Comparison of ENCODE assay signal across 11 cellular contexts in the genomic region with DNA sequence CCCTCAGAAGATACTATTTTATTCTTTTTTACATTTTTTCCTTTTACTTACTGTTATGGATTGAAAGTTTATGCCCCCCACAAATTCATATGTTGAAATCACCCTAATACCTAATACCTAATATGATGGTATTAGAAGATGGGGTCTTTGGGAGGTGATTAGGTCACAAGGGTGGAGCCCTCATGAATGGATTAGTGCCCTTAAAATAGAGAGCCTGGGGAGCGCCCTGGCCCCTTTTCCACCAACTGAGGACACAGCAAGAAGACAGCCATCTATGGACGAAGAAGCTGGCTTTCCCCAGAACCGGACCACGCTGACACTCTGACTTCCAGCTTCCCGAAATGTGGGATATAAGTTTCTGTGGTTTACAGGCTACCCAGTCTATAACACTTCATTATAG. TPM values are rescaled to one million over a fixed set of nuclear protein-coding genes. Genes with fewer than 3 reads are reported as not detected.
DNase-seq lines count a peak whose midpoint lies in the region; ATAC-seq and TF ChIP-seq lines count a peak whose summit lies in the region.
"Had no signal": no experiment of that assay in that cellular context is flagged by ENCODE, and none has a peak within 500 bp of the region (broad histone marks: within the 10 kb centered on the region; RNA-seq: fewer than 3 reads in every experiment).

No MANE protein-coding gene starts in this region.

- peak overlapping the region; percentile 55; the same call in 1 of the 3 replicates for H2BK15ac ChIP-seq in IMR-90 (ENCODE audit: low read depth, low read length)

- H3K4me2 ChIP-seq in IMR-90 (ENCODE audit: low read depth, low read length) (no peak overlapping the region), smooth muscle cell (peak overlapping the region; percentile 28), GM23248 (ENCODE audit: unreplicated experiment) (no peak overlapping the region)
- H3K4me2 ChIP-seq: BLaER1 treated with 17β-estradiol and CSF1 and Interleukin-3, amounts not matched to agents 10 nM and 100 nM had no signal

- H4K91ac ChIP-seq in IMR-90 (ENCODE audit: insufficient read depth, low read depth, low read length): peak overlapping the region; percentile 40; the same call in 1 of the 2 replicates

- H3K9ac ChIP-seq in IMR-90 (ENCODE audit: low read depth, low read length): no peak overlapping the region
- no peak overlapping the region for H3K9ac ChIP-seq in smooth muscle cell (ENCODE audit: low read depth)
- no peak overlapping the region for H3K9ac ChIP-seq in GM23248
- H3K9ac ChIP-seq: BLaER1 treated with 17β-estradiol and CSF1 and Interleukin-3, amounts not matched to agents 10 nM and 100 nM had no signal

- intact Hi-C loops in Calu3 (cut with micrococcal nuclease; ENCODE audit: unreplicated experiment) (loop anchor here (5.0 kb wide), 1 partner anchor 55 kb away; no protein-coding TSS in a partner anchor), IMR-90 (cut with micrococcal nuclease) (no loop called here)

- no peak overlapping the region for H3K4me3 ChIP-seq in IMR-90 (ENCODE audit: insufficient read depth, low read depth, low read length)
- no peak overlapping the region for H3K4me3 ChIP-seq in SJSA1
- H3K4me3 ChIP-seq in smooth muscle cell: no peak overlapping the region
- H3K4me3 ChIP-seq in brain microvascular endothelial cell (ENCODE audit: low read depth, low read length): no peak overlapping the region
- H3K4me3 ChIP-seq in GM23248: no peak overlapping the region
- H3K4me3 ChIP-seq: BLaER1 treated with 17β-estradiol and CSF1 and Interleukin-3, amounts not matched to agents 10 nM and 100 nM; HAP-1 had no signal

- H2BK120ac ChIP-seq in IMR-90 (ENCODE audit: low read depth, low read length): peak overlapping the region; percentile 65

- TF ChIP-seq POLR2A in IMR-90 (IDR thresholded peaks at IDR 0.05; ENCODE audit: low read depth, low read length): no peak

- POLR2A ChIA-PET in IMR-90 (lab: Charles Lee; ENCODE audit: unreplicated experiment): no interaction called here

- peak overlapping the region; percentile 1; the same call in 1 of the 2 replicates for H3K14ac ChIP-seq in IMR-90 (replicated peaks; ENCODE audit: low read depth, low read length)

- H3K9me2 ChIP-seq in GM23248 (ENCODE audit: insufficient read depth): no peaks in the 10 kb centered on the region

- peaks cover 8% of the 10 kb centered on the region; the same call in 1 of the 2 replicates for H3K9me1 ChIP-seq in IMR-90 (ENCODE audit: insufficient read depth, low read length)

- in situ Hi-C loops in IMR-90 (cut with MboI; ENCODE audit: low sequenced_read_pairs): no loop called here
- in situ Hi-C loops in brain microvascular endothelial cell (cut with HindIII; ENCODE audit: low pct_ligation_motif_present, low sequenced_read_pairs): no loop called here
- in situ Hi-C loops in GM23248 (cut with MboI): no loop called here

- H3K9me3 ChIP-seq in IMR-90 (ENCODE audit: control insufficient read depth, insufficient read depth, low read length): no peaks in the 10 kb centered on the region
- no peaks in the 10 kb centered on the region for H3K9me3 ChIP-seq in SJSA1 (replicated peaks)
- no peaks in the 10 kb centered on the region for H3K9me3 ChIP-seq in smooth muscle cell (replicated peaks; ENCODE audit: low read depth)
- no peaks in the 10 kb centered on the region for H3K9me3 ChIP-seq in GM23248 (ENCODE audit: low read depth)
- H3K9me3 ChIP-seq: HAP-1 had no signal

- H3K9me3 Mint-ChIP-seq in Calu3 (ENCODE audit: low read depth, unreplicated experiment): peaks cover 2% of the 10 kb centered on the region

- H2AFZ ChIP-seq in IMR-90 (replicated peaks; ENCODE audit: low read length, poor library complexity) (no peak overlapping the region), smooth muscle cell (ENCODE audit: low read depth) (peak overlapping the region; percentile 33), GM23248 (no peak overlapping the region)

- H3K23ac ChIP-seq in IMR-90 (ENCODE audit: low read depth, low read length): no peak overlapping the region

- no TSS peak for BruUV-seq in Calu3 (replicated peaks; lab: Mats Ljungman, UMichigan)
- no TSS peak for BruUV-seq in IMR-90 (replicated peaks; lab: Mats Ljungman, UMichigan)

- H4K5ac ChIP-seq in IMR-90 (ENCODE audit: low read depth, low read length): peak overlapping the region; percentile 61

- no peak for ATAC-seq in IMR-90 (ENCODE audit: low read depth)

- peak overlapping the region; percentile 18 for H2BK5ac ChIP-seq in IMR-90 (ENCODE audit: low read depth, low read length, poor library complexity, severe bottlenecking)

- H3K79me1 ChIP-seq in IMR-90 (ENCODE audit: low read depth in 1 of 2, low read length in 2 of 2): no peaks in the 10 kb centered on the region; a peak in 1 of 4 replicates

- H4K20me1 ChIP-seq in IMR-90 (ENCODE audit: insufficient read depth, low read length) (no peaks in the 10 kb centered on the region), smooth muscle cell (ENCODE audit: low read depth) (no peaks in the 10 kb centered on the region), GM23248 (ENCODE audit: insufficient read depth) (no peaks in the 10 kb centered on the region)
- H4K20me1 ChIP-seq: BLaER1 treated with 17β-estradiol and CSF1 and Interleukin-3, amounts not matched to agents 10 nM and 100 nM had no signal

- H3F3A ChIP-seq in smooth muscle cell (ENCODE audit: low read depth) (no peaks in the 10 kb centered on the region), GM23248 (ENCODE audit: insufficient read depth) (no peaks in the 10 kb centered on the region)

- no peak overlapping the region for H3K56ac ChIP-seq in IMR-90 (ENCODE audit: extremely low read depth, insufficient read depth, low read length)

- H3K36me3 ChIP-seq in IMR-90 (ENCODE audit: control insufficient read depth, insufficient read depth, low read length) (no peaks in the 10 kb centered on the region), SJSA1 (no peaks in the 10 kb centered on the region), smooth muscle cell (ENCODE audit: low read depth) (no peaks in the 10 kb centered on the region), brain microvascular endothelial cell (replicated peaks) (no peaks in the 10 kb centered on the region), GM23248 (ENCODE audit: low read depth) (no peaks in the 10 kb centered on the region)
- H3K36me3 ChIP-seq: HAP-1 had no signal

- H4K8ac ChIP-seq in IMR-90 (ENCODE audit: low read depth in 2 of 2, low read length in 2 of 2): peak overlapping the region in 1 of 2 experiments; percentile 56; a peak in 2 of 4 replicates

- dilution Hi-C loops in IMR-90 (cut with HindIII; ENCODE audit: low sequenced_read_pairs, unreplicated experiment): no loop called here

- DNase-seq in Calu3: no peak
- no peak for DNase-seq in IMR-90
- no peak for DNase-seq in SJSA1 (ENCODE audit: low read depth in 1 of 2, low spot score in 2 of 2)
- DNase-seq in smooth muscle cell (lab: John Stamatoyannopoulos, UW; ENCODE audit: unreplicated experiment): no peak
- no peak for DNase-seq in brain microvascular endothelial cell
- DNase-seq in GM23248: no peak
- DNase-seq: CD8-positive, alpha-beta memory T cell; COR-L47 had no signal

- H2AK5ac ChIP-seq in IMR-90 (ENCODE audit: low read depth, low read length): peak overlapping the region; percentile 61

- no CpG with 5 or more reads among the region's 5 CpGs for WGBS in IMR-90 (ENCODE audit: extremely low coverage in 2 of 2, insufficient read length in 1 of 2), 2 experiments
- WGBS in smooth muscle cell (ENCODE audit: low lambda C conversion rate): 84% methylated on average over 5 of the region's 5 CpGs
- 78 to 79% methylated on average over 5 of the region's 5 CpGs for WGBS in GM23248 (ENCODE audit: low coverage in 1 of 2, low lambda C conversion rate in 2 of 2, missing lambda C conversion rate in 2 of 2), 2 experiments

- H3K4me3 Mint-ChIP-seq in Calu3 (ENCODE audit: low read depth, unreplicated experiment): no peak overlapping the region
- H3K4me3 Mint-ChIP-seq: B cell; CD8-positive, alpha-beta memory T cell had no signal

- H3K27me3 ChIP-seq in IMR-90 (ENCODE audit: control insufficient read depth, insufficient read depth, low read length): no peaks in the 10 kb centered on the region
- no peaks in the 10 kb centered on the region for H3K27me3 ChIP-seq in SJSA1 (replicated peaks)
- no peaks in the 10 kb centered on the region for H3K27me3 ChIP-seq in smooth muscle cell (ENCODE audit: low read depth)
- H3K27me3 ChIP-seq in brain microvascular endothelial cell (replicated peaks): no peaks in the 10 kb centered on the region
- no peaks in the 10 kb centered on the region for H3K27me3 ChIP-seq in GM23248 (replicated peaks; ENCODE audit: insufficient read depth)
- H3K27me3 ChIP-seq: BLaER1 treated with 17β-estradiol and CSF1 and Interleukin-3, amounts not matched to agents 10 nM and 100 nM had no signal

- TF ChIP-seq RAD21 in IMR-90 (IDR thresholded peaks at IDR 0.05; ENCODE audit: low read length): no peak

- no peak overlapping the region for H2AK9ac ChIP-seq in IMR-90 (replicated peaks; ENCODE audit: low read depth, low read length, poor library complexity)

- H3K18ac ChIP-seq in IMR-90 (ENCODE audit: low read depth, low read length): peak overlapping the region; percentile 69

- peak overlapping the region; percentile 42 for H2BK20ac ChIP-seq in IMR-90 (ENCODE audit: low read depth, low read length)

- peak overlapping the region; percentile 27; the same call in 1 of the 2 replicates for H3K27ac ChIP-seq in IMR-90 (ENCODE audit: insufficient read depth, low read length)
- peak overlapping the region; percentile 47 for H3K27ac ChIP-seq in SJSA1
- H3K27ac ChIP-seq in smooth muscle cell (ENCODE audit: low read depth): peak overlapping the region; percentile 58
- no peak overlapping the region for H3K27ac ChIP-seq in brain microvascular endothelial cell
- no peak overlapping the region for H3K27ac ChIP-seq in GM23248
- H3K27ac ChIP-seq: BLaER1 treated with 17β-estradiol and CSF1 and Interleukin-3, amounts not matched to agents 10 nM and 100 nM had no signal

- no peaks in the 10 kb centered on the region for H3K27me3 Mint-ChIP-seq in Calu3 (ENCODE audit: unreplicated experiment)
- H3K27me3 Mint-ChIP-seq: B cell had no signal

- peak overlapping the region; percentile 66 for H3K4ac ChIP-seq in IMR-90 (ENCODE audit: low read depth, low read length)

- CTCF ChIA-PET in Calu3 (lab: Charles Lee): no interaction called here
- CTCF ChIA-PET in IMR-90 (lab: Yijun Ruan, JAX): interaction anchor here (2.3 kb wide), 1 partner anchor 11 kb away, joined by 10 read pairs; no protein-coding TSS in a partner anchor

- TF ChIP-seq CTCF in Calu3 (IDR thresholded peaks at IDR 0.05; ENCODE audit: unreplicated experiment) (no peak), IMR-90 (conservative IDR thresholded peaks at IDR 0.05; ENCODE audit: low read depth, low read length) (no peak), smooth muscle cell (IDR thresholded peaks at IDR 0.05; ENCODE audit: borderline replicate concordance, insufficient read depth, poor library complexity, severe bottlenecking) (no peak), brain microvascular endothelial cell (IDR thresholded peaks at IDR 0.05; ENCODE audit: low read depth, low read length, missing control alignments) (no peak)

- peak overlapping the region; percentile 92 for H3K27ac Mint-ChIP-seq in Calu3 (ENCODE audit: unreplicated experiment)
- H3K27ac Mint-ChIP-seq: B cell; CD8-positive, alpha-beta memory T cell had no signal

- H3K4me1 ChIP-seq in IMR-90 (ENCODE audit: control insufficient read depth, insufficient read depth, low read length) (peaks cover 12% of the 10 kb centered on the region), SJSA1 (replicated peaks) (peaks cover 40% of the 10 kb centered on the region), smooth muscle cell (ENCODE audit: low read depth) (peaks cover 6% of the 10 kb centered on the region), GM23248 (ENCODE audit: insufficient read depth) (0 out of 2 replicates have a peak, but pooled peaks cover 6% of the 10 kb centered on the region)
- H3K4me1 ChIP-seq: HAP-1 had no signal

- peaks cover 18% of the 10 kb centered on the region for H3K4me1 Mint-ChIP-seq in Calu3 (ENCODE audit: low read depth, unreplicated experiment)
- H3K4me1 Mint-ChIP-seq: B cell; CD8-positive, alpha-beta memory T cell had no signal

- no peaks in the 10 kb centered on the region for H3K36me3 Mint-ChIP-seq in Calu3 (ENCODE audit: insufficient read depth, unreplicated experiment)
- H3K36me3 Mint-ChIP-seq: CD8-positive, alpha-beta memory T cell had no signal

- H3K79me2 ChIP-seq in smooth muscle cell (ENCODE audit: low read depth) (no peaks in the 10 kb centered on the region), GM23248 (ENCODE audit: insufficient read depth) (no peaks in the 10 kb centered on the region)

RNA-seq across cellular contexts. Expression of a gene that starts 58.6 kb away (rescaled TPM):
- total RNA-seq in Calu3 (2022) (197 and 210 TPM in 2 replicates), IMR-90 (2012; rRNA removed) (464 and 519 TPM in 2 replicates), smooth muscle cell (359 and 395 TPM in 2 replicates)
- polyA plus RNA-seq in IMR-90 (2012; rRNA removed) (156 and 171 TPM in 2 replicates), smooth muscle cell (42.4 and 65.1 TPM in 2 replicates), GM23248 (2016; fragmentation: Nextera tagmentation; extraction: Ambion mirVana) (53.3 and 54.0 TPM in 2 replicates)
- 126 and 202 TPM in 2 replicates for polyA plus RNA-seq in IMR-90 (2012; cell fraction: cytosol; rRNA removed)
- polyA plus RNA-seq in IMR-90 (2012; cell fraction: nucleus; rRNA removed; ENCODE audit: low replicate concordance): 206 and 325 TPM in 2 replicates
- 338 and 483 TPM in 2 replicates for total RNA-seq in SJSA1 (2014; rRNA removed; shearing (Covaris generic))
- 250 and 261 TPM in 2 replicates for total RNA-seq in GM23248 (2014; rRNA removed; shearing (Covaris generic))
- total RNA-seq: CD8-positive, alpha-beta memory T cell had no signal
- polyA plus RNA-seq: CD8-positive, alpha-beta memory T cell had no signal

Comparison
In these comparisons a context has a peak if more than half of its experiments do, and no peak if none do; other contexts are left out.
1. H3K27ac ChIP-seq: peak in IMR-90 (single experiment), SJSA1 (single experiment) and smooth muscle cell (single experiment); none in brain microvascular endothelial cell (single experiment) and GM23248 (single experiment).